Comparison of ENCODE assay signal across 8 cellular contexts in genomic region chr14:61320806-61321384, GRCh38. TPM values are rescaled to one million over a fixed set of nuclear protein-coding genes. Genes with fewer than 3 reads are reported as not detected.
DNase-seq lines count a peak whose midpoint lies in the region; ATAC-seq and TF ChIP-seq lines count a peak whose summit lies in the region.

No MANE protein-coding gene starts in this region.

- no peaks in the 10 kb centered on the region for H3K36me3 Mint-ChIP-seq in IgD-negative memory B cell

- H3K4me1 Mint-ChIP-seq in IgD-negative memory B cell, result peaks cover 0 to 9% (median 9%) of the 10 kb centered on the region in 3 donors

- ATAC-seq in GM21390 (IDR thresholded peaks at IDR 0.05; ENCODE audit: unreplicated experiment), result no peak
- ATAC-seq in GM18868 (IDR thresholded peaks at IDR 0.05; ENCODE audit: unreplicated experiment), result no peak
- ATAC-seq in sciatic nerve, result no peak

- no peak overlapping the region for H3K27ac Mint-ChIP-seq in IgD-negative memory B cell

- peak overlapping the region; percentile 70 for H3K9ac ChIP-seq in mucosa of stomach (ENCODE audit: low read length)

- H3K4me1 ChIP-seq in mucosa of stomach (ENCODE audit: control insufficient read depth, insufficient read depth, low read length), result no peaks in the 10 kb centered on the region

- no peak for TF ChIP-seq CTCF in AG09309 (IDR thresholded peaks at IDR 0.05; ENCODE audit: control insufficient read depth, insufficient read depth, low read depth, low read length, missing control alignments)

- H3K9me3 ChIP-seq in mucosa of stomach (ENCODE audit: control insufficient read depth, low read length), result no peaks in the 10 kb centered on the region

- DNase-seq in AG09309 (ENCODE audit: low read depth) (no peak), dermis blood vessel endothelial cell (peak; percentile 79), COR-L47 (lab: John Stamatoyannopoulos, UW) (no peak), sciatic nerve (ENCODE audit: low spot score) (no peak)

- peaks cover 0 to 3% (median 0%) of the 10 kb centered on the region in 3 donors for H3K9me3 Mint-ChIP-seq in IgD-negative memory B cell

- peak overlapping the region; percentile 35 for H3K4me3 ChIP-seq in AG09309 (ENCODE audit: control insufficient read depth, low read depth, low read length)
- peak overlapping the region; percentile 42 for H3K4me3 ChIP-seq in mucosa of stomach (ENCODE audit: low read length)

- H3K4me3 Mint-ChIP-seq in IgD-negative memory B cell, result peak overlapping the region in 3 of 4 donors; percentile 51 to 83 (median 71)

- peaks cover 14% of the 10 kb centered on the region for H3K27me3 Mint-ChIP-seq in IgD-negative memory B cell

- intact Hi-C loops in sciatic nerve (cut with DNase I), result no loop called here

- H3K27me3 ChIP-seq in mucosa of stomach (ENCODE audit: control insufficient read depth, insufficient read depth, low read length), result peaks cover 5% of the 10 kb centered on the region

- no peaks in the 10 kb centered on the region for H3K36me3 ChIP-seq in mucosa of stomach (ENCODE audit: control insufficient read depth, insufficient read depth, low read length)

RNA-seq across cellular contexts. Expression of gene PRKCH, which starts 0.5 kb away (rescaled TPM):
- 9.6 TPM for polyA plus RNA-seq in IgD-negative memory B cell
- total RNA-seq in dermis blood vessel endothelial cell (312 and 327 TPM in 2 replicates), sciatic nerve (52.9 TPM)

RNA-seq across cellular contexts. Expression of gene TMEM30B, which starts 39.8 kb away (rescaled TPM):
- polyA plus RNA-seq in IgD-negative memory B cell, result 0.33 TPM
- total RNA-seq in dermis blood vessel endothelial cell, result 0.33 and 0.34 TPM in 2 replicates
- total RNA-seq in sciatic nerve, result 50.1 TPM

Comparison
In these comparisons a context has a peak if more than half of its experiments do, and no peak if none do; other contexts are left out.
1. RNA of gene TMEM30B, which starts 39.8 kb away (total RNA-seq): 50.1 TPM in sciatic nerve (single experiment); 0.33 to 0.34 TPM in dermis blood vessel endothelial cell; every median in the first group is over 10 times any median in the second.